Comparison of ENCODE assay signal across 21 cellular contexts in the genomic region with DNA sequence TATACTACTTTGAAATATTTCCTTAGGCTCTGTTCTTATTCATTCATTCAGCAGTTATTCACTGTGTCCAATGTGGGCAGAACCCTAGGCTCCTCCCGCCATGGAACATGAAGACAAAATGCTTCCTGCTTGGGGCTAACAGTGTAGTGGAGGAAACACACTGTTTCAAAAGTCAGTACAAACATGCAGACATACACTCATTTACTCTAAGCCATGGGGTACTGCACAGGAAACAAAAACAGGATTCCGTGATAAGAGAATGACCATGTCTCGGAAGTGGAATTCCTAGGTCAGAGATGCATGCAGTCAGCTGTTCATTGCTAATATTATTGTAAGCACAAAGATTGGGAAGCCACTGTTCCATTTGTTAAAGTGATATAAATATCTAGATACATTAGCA. TPM values are rescaled to one million over a fixed set of nuclear protein-coding genes. Genes with fewer than 3 reads are reported as not detected.
"Had no signal": no experiment of that assay in that cellular context is flagged by ENCODE, and none has a peak within 500 bp of the region (broad histone marks: within the 10 kb centered on the region; RNA-seq: fewer than 3 reads in every experiment).

No MANE protein-coding gene starts in this region.

- H3K4me1 Mint-ChIP-seq: activated naive CD8-positive, alpha-beta T cell treated with anti-CD3 and anti-CD28 coated beads, Interleukin-2, amount 50 U/mL, for 24 hours had no signal

- DNase-seq: activated CD4-positive, alpha-beta T cell treated with anti-CD3 and anti-CD28 coated beads, Interleukin-2, amount 10 ng/mL, durations not matched to agents 7 days and 5 days; activated CD8-positive, alpha-beta T cell treated with anti-CD3 and anti-CD28 coated beads, Interleukin-2, amount 10 ng/mL, durations not matched to agents 7 days and 5 days; activated naive CD4-positive, alpha-beta T cell treated with Interleukin-2 at 50 U/mL for 16 hours; activated naive CD8-positive, alpha-beta T cell treated with anti-CD3 and anti-CD28 coated beads, Interleukin-2, amount 50 U/mL, for 24 hours; activated T-cell treated with anti-CD3 and anti-CD28 coated beads, Interleukin-2, amount 50 U/mL, for 24 hours; aorta; cortex of kidney; effector memory CD4-positive, alpha-beta T cell; foreskin keratinocyte; kidney; left ventricle myocardium superior; mesendoderm; naive thymus-derived CD8-positive, alpha-beta T cell; pancreas; stimulated activated naive B cell treated with anti-CD40 and anti-IgM and Interleukin-4, amounts not matched to agents 10 μg/mL and 1 μg/mL and 100 μg/mL, for 72 hours had no signal

- H3K4me3 Mint-ChIP-seq: activated CD4-positive, alpha-beta T cell treated with anti-CD3 and anti-CD28 coated beads, Interleukin-2, amount 10 ng/mL, durations not matched to agents 7 days and 5 days; activated CD8-positive, alpha-beta T cell treated with anti-CD3 and anti-CD28 coated beads, Interleukin-2, amount 10 ng/mL, durations not matched to agents 7 days and 5 days; activated naive CD8-positive, alpha-beta T cell treated with anti-CD3 and anti-CD28 coated beads, Interleukin-2, amount 50 U/mL, for 24 hours; activated T-cell treated with anti-CD3 and anti-CD28 coated beads, Interleukin-2, amount 50 U/mL, for 24 hours; naive thymus-derived CD8-positive, alpha-beta T cell; stimulated activated naive B cell treated with anti-CD40 and anti-IgM and Interleukin-4, amounts not matched to agents 10 μg/mL and 1 μg/mL and 100 μg/mL, for 72 hours; T-helper 1 cell treated with Interleukin-12 subunit alpha and Interleukin-12 subunit beta and Interleukin-4 antibody, amounts not matched to agents 30 μg/mL and 1 μg/mL, for 36 hours had no signal

- H3K27me3 Mint-ChIP-seq: activated CD4-positive, alpha-beta T cell treated with anti-CD3 and anti-CD28 coated beads, Interleukin-2, amount 10 ng/mL, durations not matched to agents 7 days and 5 days; activated naive CD8-positive, alpha-beta T cell treated with anti-CD3 and anti-CD28 coated beads, Interleukin-2, amount 50 U/mL, for 24 hours; activated T-cell treated with anti-CD3 and anti-CD28 coated beads, Interleukin-2, amount 50 U/mL, for 24 hours; naive thymus-derived CD8-positive, alpha-beta T cell; stimulated activated naive B cell treated with anti-CD40 and anti-IgM and Interleukin-4, amounts not matched to agents 10 μg/mL and 1 μg/mL and 100 μg/mL, for 72 hours had no signal

- H3K27me3 ChIP-seq: foreskin keratinocyte, pancreas had no signal

- ATAC-seq: activated CD4-positive, CD25-positive, alpha-beta regulatory T cell treated with anti-CD3 and anti-CD28 coated beads, Interleukin-2, amount 50 U/mL, for 24 hours; activated CD8-positive, alpha-beta T cell treated with anti-CD3 and anti-CD28 coated beads, Interleukin-2, amount 10 ng/mL, durations not matched to agents 7 days and 5 days; activated naive CD8-positive, alpha-beta T cell treated with anti-CD3 and anti-CD28 coated beads, Interleukin-2, amount 50 U/mL, for 24 hours; foreskin keratinocyte; left ventricle myocardium superior; naive thymus-derived CD8-positive, alpha-beta T cell; pancreas; stimulated activated naive B cell treated with anti-CD40 and anti-IgM and Interleukin-4, amounts not matched to agents 10 μg/mL and 1 μg/mL and 100 μg/mL, for 72 hours had no signal

- H3K4me1 ChIP-seq: foreskin keratinocyte, pancreas had no signal

- H3K27ac ChIP-seq: epithelial cell of prostate, foreskin keratinocyte, pancreas, thoracic aorta had no signal

- H3K36me3 ChIP-seq: pancreas, thoracic aorta had no signal

- H3K4me3 ChIP-seq: pancreas, thoracic aorta had no signal

- H3K27ac Mint-ChIP-seq: activated CD4-positive, alpha-beta T cell treated with anti-CD3 and anti-CD28 coated beads, Interleukin-2, amount 10 ng/mL, durations not matched to agents 7 days and 5 days; activated CD8-positive, alpha-beta T cell treated with anti-CD3 and anti-CD28 coated beads, Interleukin-2, amount 10 ng/mL, durations not matched to agents 7 days and 5 days; activated naive CD8-positive, alpha-beta T cell treated with anti-CD3 and anti-CD28 coated beads, Interleukin-2, amount 50 U/mL, for 24 hours; activated T-cell treated with anti-CD3 and anti-CD28 coated beads, Interleukin-2, amount 50 U/mL, for 24 hours; activated T-helper 2 cell treated with anti-CD3 and anti-CD28 coated beads, Interferon-gamma antibody, Interleukin-2, Interleukin-4, amounts not matched to agents 10 μg/mL and 5 μg/mL and 100 μg/mL, durations not matched to agents 14 hours and 24 hours and 36 hours; stimulated activated naive B cell treated with anti-CD40 and anti-IgM and Interleukin-4, amounts not matched to agents 10 μg/mL and 1 μg/mL and 100 μg/mL, for 72 hours; T-helper 1 cell treated with Interleukin-12 subunit alpha and Interleukin-12 subunit beta and Interleukin-4 antibody, amounts not matched to agents 30 μg/mL and 1 μg/mL, for 36 hours had no signal

- H3K9me3 ChIP-seq: pancreas, thoracic aorta had no signal

- H3K9me3 Mint-ChIP-seq: activated CD4-positive, alpha-beta T cell treated with anti-CD3 and anti-CD28 coated beads, Interleukin-2, amount 10 ng/mL, durations not matched to agents 7 days and 5 days; activated naive CD8-positive, alpha-beta T cell treated with anti-CD3 and anti-CD28 coated beads, Interleukin-2, amount 50 U/mL, for 24 hours; activated T-cell treated with anti-CD3 and anti-CD28 coated beads, Interleukin-2, amount 50 U/mL, for 24 hours; activated T-helper 2 cell treated with anti-CD3 and anti-CD28 coated beads, Interferon-gamma antibody, Interleukin-2, Interleukin-4, amounts not matched to agents 10 μg/mL and 5 μg/mL and 100 μg/mL, durations not matched to agents 14 hours and 24 hours and 36 hours; naive thymus-derived CD8-positive, alpha-beta T cell; stimulated activated naive B cell treated with anti-CD40 and anti-IgM and Interleukin-4, amounts not matched to agents 10 μg/mL and 1 μg/mL and 100 μg/mL, for 72 hours; T-helper 1 cell treated with Interleukin-12 subunit alpha and Interleukin-12 subunit beta and Interleukin-4 antibody, amounts not matched to agents 30 μg/mL and 1 μg/mL, for 36 hours had no signal

RNA-seq across cellular contexts. Expression of gene FAM209A, which starts 18.4 kb away (rescaled TPM):
- total RNA-seq: foreskin keratinocyte, left ventricle myocardium superior, thoracic aorta, urinary bladder had no signal

RNA-seq across cellular contexts. Expression of gene FAM209B, which starts 26.9 kb away (rescaled TPM):
- total RNA-seq: kidney, left ventricle myocardium superior, thoracic aorta, urinary bladder had no signal
